8 cellular contexts compared by ENCODE assay signal in genomic region chr17:38333635-38334295, GRCh38. TPM values are rescaled to one million over a fixed set of nuclear protein-coding genes. Genes with fewer than 3 reads are reported as not detected.
A peak's percentile ranks its signal among the peaks of the same experiment; 100 is the strongest.
DNase-seq lines count a peak whose midpoint lies in the region; ATAC-seq, FAIRE-seq and TF ChIP-seq lines count a peak whose summit lies in the region.

No MANE protein-coding gene starts in this region.

- in situ Hi-C loops in Panc1 (cut with HindIII; ENCODE audit: low pct_unique_long_range_greater_than_20kb, low sequenced_read_pairs): no loop called here
- in situ Hi-C loops in GM12878 (cut with MboI): no loop called here

- H3K36me3 ChIP-seq in Panc1 (ENCODE audit: control insufficient read depth, insufficient read depth, low read length): no peaks in the 10 kb centered on the region
- H3K36me3 ChIP-seq in GM12878 (ENCODE audit: control insufficient read depth in 2 of 2, insufficient read depth in 2 of 2, low read length in 1 of 2): no peaks in the 10 kb centered on the region
- H3K36me3 ChIP-seq in mucosa of descending colon (ENCODE audit: low read depth): no peaks in the 10 kb centered on the region

- RAD21 ChIA-PET in GM12878 (lab: Charles Lee; ENCODE audit: unreplicated experiment): interaction anchor here (1.0 to 2.0 kb wide), 3 partner anchors 16 to 80 kb away, joined by 3 to 8 read pairs (median 3); partner anchors contain the start of gene SOCS7

- no peaks in the 10 kb centered on the region for H3K4me1 ChIP-seq in Panc1 (ENCODE audit: control insufficient read depth, insufficient read depth, low read length)
- no peaks in the 10 kb centered on the region for H3K4me1 ChIP-seq in GM12878 (ENCODE audit: control insufficient read depth, insufficient read depth, low read length)
- no peaks in the 10 kb centered on the region for H3K4me1 ChIP-seq in mucosa of descending colon (ENCODE audit: low read depth)

- POLR2A ChIA-PET in AG04449 (lab: Yijun Ruan, JAX) (no interaction called here), Panc1 (lab: Charles Lee) (interaction anchor here (0.5 to 0.6 kb wide), 2 partner anchors 75 to 224 kb away, joined by 6 to 7 read pairs; no protein-coding TSS in a partner anchor), GM12878 (lab: Charles Lee) (interaction anchor here (0.6 kb wide), 1 partner anchor 22 kb away, joined by 3 read pairs; no protein-coding TSS in a partner anchor)

- CTCF ChIA-PET in AG04449 (lab: Yijun Ruan, JAX): interaction anchor here (0.8 to 9.5 kb wide), 8 partner anchors 8 to 88 kb away, joined by 3 to 140 read pairs (median 12); partner anchors contain the start of gene GPR179
- CTCF ChIA-PET in Panc1 (lab: Charles Lee): interaction anchor here (0.6 to 0.7 kb wide), 2 partner anchors 14 to 18 kb away, joined by 3 to 4 read pairs; partner anchors contain the start of gene SOCS7
- CTCF ChIA-PET in GM12878 (lab: Yijun Ruan, JAX): interaction anchor here (0.5 to 4.9 kb wide), 15 partner anchors 10 to 225 kb away, joined by 3 to 36 read pairs (median 3); partner anchors contain the start of gene GPR179

- H3K27ac ChIP-seq in Panc1 (ENCODE audit: low read length) (no peak overlapping the region), GM12878 (ENCODE audit: control insufficient read depth, insufficient read depth) (no peak overlapping the region)

- DNase-seq in AG04449 (ENCODE audit: low read depth, low spot score) (no peak), GM12864 (ENCODE audit: low read depth) (no peak), Panc1 (ENCODE audit: low read depth, low spot score) (no peak), GM12878 (ENCODE audit: low read depth, low spot score) (no peak), mucosa of descending colon (peak in 2 of 3 donors; percentile 43 to 55), NCI-H446 treated with DMSO at 0.1 percent for 48 hours (lab: John Stamatoyannopoulos, UW) (no peak)

- no peak for TF ChIP-seq EP300 in GM12878 (IDR thresholded peaks at IDR 0.05; ENCODE audit: borderline replicate concordance in 1 of 2, control insufficient read depth in 1 of 2, low read depth in 2 of 2, low read length in 2 of 2)

- BruUV-seq in Panc1 (replicated peaks; lab: Mats Ljungman, UMichigan): no TSS peak
- BruUV-seq in GM12878 (replicated peaks; lab: Mats Ljungman, UMichigan): no TSS peak

- H3K4me3 ChIP-seq in AG04449 (ENCODE audit: low read depth, low read length): no peak overlapping the region
- H3K4me3 ChIP-seq in GM12864 (ENCODE audit: low read depth, low read length): no peak overlapping the region
- no peak overlapping the region for H3K4me3 ChIP-seq in Panc1 (ENCODE audit: low read depth in 2 of 2, low read length in 2 of 2)
- H3K4me3 ChIP-seq in GM12878: no peak overlapping the region
- no peak overlapping the region for H3K4me3 ChIP-seq in mucosa of descending colon

- 33% methylated on average over 12 of the region's 12 CpGs for WGBS in GM12878 (ENCODE audit: insufficient coverage, insufficient replicate concordance, low lambda C conversion rate, missing lambda C conversion rate)

- H3K27me3 ChIP-seq in Panc1 (ENCODE audit: control insufficient read depth, insufficient read depth, low read length): no peaks in the 10 kb centered on the region
- H3K27me3 ChIP-seq in GM12878 (replicated peaks in 1 of 2; ENCODE audit: control insufficient read depth in 2 of 2, insufficient read depth in 2 of 2, low read length in 1 of 2): no peaks in the 10 kb centered on the region

- TF ChIP-seq CTCF in AG04449 (IDR thresholded peaks at IDR 0.05; ENCODE audit: insufficient read depth, low read length, missing control alignments) (peak; percentile 75), GM12864 (IDR thresholded peaks at IDR 0.05; ENCODE audit: low read depth, low read length, missing control alignments) (peak; percentile 80), Panc1 (IDR thresholded peaks at IDR 0.05) (peak; percentile 77), GM12878 (IDR thresholded peaks at IDR 0.05 in 2 of 3, conservative IDR thresholded peaks at IDR 0.05 in 1 of 3; ENCODE audit: control insufficient read depth in 2 of 3, extremely low read depth in 1 of 3, insufficient read depth in 1 of 3, low read depth in 3 of 3, low read length in 3 of 3) (peak; percentile 62 to 73 (median 67)), mucosa of descending colon (IDR thresholded peaks at IDR 0.05) (no peak)

- peak; percentile 44; the same call in 1 of the 2 replicates for TF ChIP-seq RAD21 in GM12878 (IDR thresholded peaks at IDR 0.05; ENCODE audit: insufficient read depth, low read depth, low read length)

- no peak for TF ChIP-seq POLR2A in GM12878 (IDR thresholded peaks at IDR 0.05; ENCODE audit: low read depth, low read length)

- no peak overlapping the region for H3K4me2 ChIP-seq in GM12878 (ENCODE audit: control insufficient read depth, insufficient read depth)

- no peaks in the 10 kb centered on the region for H4K20me1 ChIP-seq in GM12878 (ENCODE audit: control insufficient read depth, insufficient read depth)

- H3K9ac ChIP-seq in GM12878 (ENCODE audit: control insufficient read depth, insufficient read depth, low read length): no peak overlapping the region

- no peak for FAIRE-seq in GM12878 (lab: Jason Lieb, UNC)

- intact Hi-C loops in Panc1 (cut with micrococcal nuclease; ENCODE audit: unreplicated experiment) (no loop called here), GM12878 (cut with micrococcal nuclease; ENCODE audit: unreplicated experiment) (no loop called here), mucosa of descending colon (cut with DNase I, micrococcal nuclease) (no loop called here)

- peak; percentile 78; the same call in 1 of the 2 replicates for ATAC-seq in Panc1
- ATAC-seq in GM12878: peak; percentile 84
- peak; percentile 66 for ATAC-seq in mucosa of descending colon
- no peak for ATAC-seq in HG03097 (IDR thresholded peaks at IDR 0.05; ENCODE audit: low FRiP score, unreplicated experiment)
- no peak for ATAC-seq in HG02798 (IDR thresholded peaks at IDR 0.05; ENCODE audit: poor library complexity, unreplicated experiment)

- H3K79me2 ChIP-seq in GM12878 (ENCODE audit: control insufficient read depth, insufficient read depth, low read length): no peaks in the 10 kb centered on the region

- no peak overlapping the region for H2AFZ ChIP-seq in GM12878 (ENCODE audit: control insufficient read depth, low read depth, low read length)

- SMC1A ChIA-PET in GM12878 (lab: Charles Lee; ENCODE audit: uncharacterized antibody, unreplicated experiment): interaction anchor here (0.9 to 3.4 kb wide), 4 partner anchors 15 to 159 kb away, joined by 3 to 17 read pairs (median 3); no protein-coding TSS in a partner anchor

- H3K9me3 ChIP-seq in Panc1 (ENCODE audit: control insufficient read depth, insufficient read depth, low read depth, low read length): no peaks in the 10 kb centered on the region
- no peaks in the 10 kb centered on the region for H3K9me3 ChIP-seq in GM12878 (replicated peaks; ENCODE audit: control insufficient read depth, insufficient read depth, low read length)
- no peaks in the 10 kb centered on the region for H3K9me3 ChIP-seq in mucosa of descending colon

RNA-seq across cellular contexts. Expression of gene GPR179, which starts 10.0 kb away (rescaled TPM):
- total RNA-seq in Panc1 (2021; ENCODE audit: unreplicated experiment): 0.03 TPM
- polyA plus RNA-seq in Panc1 (2012; ENCODE audit: insufficient read length): 0.06 TPM
- 0.23 and 0.29 TPM in 2 replicates for total RNA-seq in GM12878 (2013; cell fraction: nucleolus; rRNA removed)
- total RNA-seq in GM12878 (2014; rRNA removed): 0.05 TPM in 1 of 2 replicates, not detected in the other
- total RNA-seq in GM12878 (2014; rRNA removed; fragmentation: Illumina TruSeq; extraction: Trizol): under 0.01 and 0.05 TPM in 2 replicates
- total RNA-seq in GM12878 (2021): 0.08 TPM in 1 of 2 replicates, not detected in the other
- polyA plus RNA-seq in GM12878 (2011; ENCODE audit: low read depth): not detected
- 0.03 TPM in 2 replicates for polyA plus RNA-seq in GM12878 (2011; rRNA removed)
- polyA plus RNA-seq in GM12878 (2011; cell fraction: cytosol; rRNA removed): 0.04 and 0.05 TPM in 2 replicates
- polyA plus RNA-seq in GM12878 (2011; cell fraction: nucleus; rRNA removed): 0.15 and 0.22 TPM in 2 replicates
- 0.05 and 0.06 TPM in 2 replicates for polyA plus RNA-seq in GM12878 (2012)
- 0.03 TPM in 1 of 2 replicates, not detected in the other for polyA plus RNA-seq in GM12878 (2014; fragmentation: Illumina TruSeq; extraction: Trizol)
- polyA plus RNA-seq in GM12878 (2014; fragmentation: Nextera tagmentation; extraction: Ambion mirVana): not detected
- 0.01 and 0.04 TPM in 2 replicates for polyA plus RNA-seq in GM12878 (2014; rRNA removed)
- under 1 TPM; 0.01 TPM for polyA plus RNA-seq in GM12878 (2016; fragmentation: Nextera tagmentation; extraction: Ambion mirVana)
- under 0.01 and 0.31 TPM in 2 replicates for polyA minus RNA-seq in GM12878 (2011; rRNA and poly(A)+ RNA removed)
- not detected in 2 replicates for polyA minus RNA-seq in GM12878 (2011; cell fraction: cytosol; rRNA and poly(A)+ RNA removed)
- polyA minus RNA-seq in GM12878 (2011; cell fraction: nucleus; rRNA and poly(A)+ RNA removed): 0.10 TPM in 1 of 2 replicates, not detected in the other
- under 1 TPM; 0.02 to 0.38 (median 0.09) TPM for total RNA-seq in mucosa of descending colon

RNA-seq across cellular contexts. Expression of gene SOCS7, which starts 17.9 kb away (rescaled TPM):
- total RNA-seq in Panc1 (2021; ENCODE audit: unreplicated experiment) (31.0 TPM), GM12878 (2014; rRNA removed) (6.9 and 7.2 TPM in 2 replicates), GM12878 (2014; rRNA removed; fragmentation: Illumina TruSeq; extraction: Trizol) (8.8 and 9.5 TPM in 2 replicates), GM12878 (2021) (12.7 and 12.8 TPM in 2 replicates), mucosa of descending colon (10 to 100 TPM; 11.4 to 26.2 (median 16.1) TPM)
- 12.6 TPM for polyA plus RNA-seq in Panc1 (2012; ENCODE audit: insufficient read length)
- total RNA-seq in GM12878 (2013; cell fraction: nucleolus; rRNA removed): 17.9 and 18.9 TPM in 2 replicates
- polyA plus RNA-seq in GM12878 (2011; ENCODE audit: low read depth): 5.0 TPM
- polyA plus RNA-seq in GM12878 (2011; rRNA removed) (8.1 and 10.1 TPM in 2 replicates), GM12878 (2014; fragmentation: Illumina TruSeq; extraction: Trizol) (8.4 and 10.0 TPM in 2 replicates), GM12878 (2014; fragmentation: Nextera tagmentation; extraction: Ambion mirVana) (1 to 10 TPM in 1 of 2 experiments, under 1 TPM in 1; 0.93 to 1.6 TPM), GM12878 (2014; rRNA removed) (7.3 and 9.6 TPM in 2 replicates), GM12878 (2016; fragmentation: Nextera tagmentation; extraction: Ambion mirVana) (1 to 10 TPM in 1 of 2 experiments, under 1 TPM in 1; 0.68 to 1.1 TPM)
- 11.9 and 12.9 TPM in 2 replicates for polyA plus RNA-seq in GM12878 (2011; cell fraction: cytosol; rRNA removed)
- 10.4 and 13.0 TPM in 2 replicates for polyA plus RNA-seq in GM12878 (2011; cell fraction: nucleus; rRNA removed)
- 7.6 and 9.5 TPM in 2 replicates for polyA plus RNA-seq in GM12878 (2012)
- polyA minus RNA-seq in GM12878 (2011; rRNA and poly(A)+ RNA removed): 18.4 and 27.2 TPM in 2 replicates
- polyA minus RNA-seq in GM12878 (2011; cell fraction: cytosol; rRNA and poly(A)+ RNA removed): 5.8 and 6.8 TPM in 2 replicates
- polyA minus RNA-seq in GM12878 (2011; cell fraction: nucleus; rRNA and poly(A)+ RNA removed): 7.0 and 11.2 TPM in 2 replicates

RNA-seq across cellular contexts. Expression of gene MRPL45, which starts 36.8 kb away (rescaled TPM):
- total RNA-seq in Panc1 (2021; ENCODE audit: unreplicated experiment) (24.7 TPM), GM12878 (2014; rRNA removed) (47.4 and 54.9 TPM in 2 replicates), GM12878 (2014; rRNA removed; fragmentation: Illumina TruSeq; extraction: Trizol) (36.2 and 37.5 TPM in 2 replicates), GM12878 (2021) (44.5 and 45.3 TPM in 2 replicates), mucosa of descending colon (10 to 100 TPM; 25.7 to 28.1 (median 27.9) TPM)
- polyA plus RNA-seq in Panc1 (2012; ENCODE audit: insufficient read length): 17.8 TPM
- total RNA-seq in GM12878 (2013; cell fraction: nucleolus; rRNA removed): 10.3 and 10.6 TPM in 2 replicates
- polyA plus RNA-seq in GM12878 (2011; ENCODE audit: low read depth): 40.8 TPM
- polyA plus RNA-seq in GM12878 (2011; rRNA removed) (80.9 and 97.4 TPM in 2 replicates), GM12878 (2014; fragmentation: Illumina TruSeq; extraction: Trizol) (82.4 and 98.5 TPM in 2 replicates), GM12878 (2014; fragmentation: Nextera tagmentation; extraction: Ambion mirVana) (100 to 1,000 TPM; 107 to 128 TPM), GM12878 (2014; rRNA removed) (60.2 and 61.1 TPM in 2 replicates), GM12878 (2016; fragmentation: Nextera tagmentation; extraction: Ambion mirVana) (10 to 100 TPM; 57.8 to 58.1 TPM)
- polyA plus RNA-seq in GM12878 (2011; cell fraction: cytosol; rRNA removed): 56.5 and 69.7 TPM in 2 replicates
- 23.4 and 24.2 TPM in 2 replicates for polyA plus RNA-seq in GM12878 (2011; cell fraction: nucleus; rRNA removed)
- 38.6 and 47.3 TPM in 2 replicates for polyA plus RNA-seq in GM12878 (2012)
- 56.0 and 57.7 TPM in 2 replicates for polyA minus RNA-seq in GM12878 (2011; rRNA and poly(A)+ RNA removed)
- polyA minus RNA-seq in GM12878 (2011; cell fraction: cytosol; rRNA and poly(A)+ RNA removed): 11.8 and 15.4 TPM in 2 replicates
- 4.6 and 5.5 TPM in 2 replicates for polyA minus RNA-seq in GM12878 (2011; cell fraction: nucleus; rRNA and poly(A)+ RNA removed)

Comparison
In these comparisons a context has a peak if more than half of its experiments do, and no peak if none do; other contexts are left out.
1. DNase-seq: peak in mucosa of descending colon (2 of 3); none in AG04449 (single experiment), GM12864 (single experiment), Panc1 (single experiment), GM12878 (single experiment) and NCI-H446 treated with DMSO at 0.1 percent for 48 hours (single experiment).
2. ATAC-seq: peak in Panc1 (single experiment), GM12878 (single experiment) and mucosa of descending colon (single experiment); none in HG03097 (single experiment) and HG02798 (single experiment).